Comparison of ENCODE assay signal across 7 cellular contexts in genomic region chr13:68359105-68359504, GRCh38.
"Had no signal": no experiment of that assay in that cellular context is flagged by ENCODE, and none has a peak within 500 bp of the region (broad histone marks: within the 10 kb centered on the region; RNA-seq: fewer than 3 reads in every experiment).

No MANE protein-coding gene starts in this region.

- H3K4me3 Mint-ChIP-seq: H9 had no signal

- H3K27ac ChIP-seq: GM23248 had no signal

- H3K27ac Mint-ChIP-seq: H9 had no signal

- DNase-seq: GM23248, GOT3, H9, IMR-90 had no signal

- FAIRE-seq: HTR-8/SVneo, K562 had no signal

- H3K4me1 Mint-ChIP-seq: H9 had no signal

- H3K9me3 Mint-ChIP-seq: H9 had no signal

- H3K9ac ChIP-seq: GM23248 had no signal

- ATAC-seq: HCT116, K562 had no signal

- H3K4me3 ChIP-seq: GM23248, K562 had no signal

- H2AFZ ChIP-seq: GM23248 had no signal
